In the genomic region with DNA sequence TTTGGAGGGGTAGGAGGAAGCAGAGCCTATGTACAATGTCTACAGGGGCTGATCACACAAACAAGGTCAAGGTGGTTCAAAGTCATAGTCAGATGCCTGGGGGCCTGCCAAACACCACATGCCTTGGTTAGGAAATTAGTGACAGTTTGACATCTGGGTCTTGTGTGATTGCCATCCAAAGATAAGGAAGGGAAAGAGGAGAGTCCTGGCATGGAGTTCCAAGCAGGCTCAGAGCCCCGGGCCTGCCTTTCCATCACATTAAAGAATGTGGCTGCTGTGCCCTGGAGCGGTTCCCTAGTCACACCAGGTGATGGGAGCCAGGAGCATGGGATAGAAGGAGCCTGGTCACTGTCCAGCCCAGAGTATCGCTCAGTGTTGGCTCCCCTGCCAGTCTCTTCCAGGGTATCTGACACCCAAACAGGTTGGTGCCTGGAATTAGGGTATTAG, we compare ENCODE assay signal across 14 cellular contexts. TPM values are rescaled to one million over a fixed set of nuclear protein-coding genes. Genes with fewer than 3 reads are reported as not detected.
A peak's percentile ranks its signal among the peaks of the same experiment; 100 is the strongest.
DNase-seq lines count a peak whose midpoint lies in the region; ATAC-seq and TF ChIP-seq lines count a peak whose summit lies in the region.
"Had no signal": no experiment of that assay in that cellular context is flagged by ENCODE, and none has a peak within 500 bp of the region (broad histone marks: within the 10 kb centered on the region; RNA-seq: fewer than 3 reads in every experiment).

No MANE protein-coding gene starts in this region.

- H3K4me3 ChIP-seq in Loucy (ENCODE audit: low read length, poor library complexity, severe bottlenecking), result no peak overlapping the region
- no peak overlapping the region for H3K4me3 ChIP-seq in neural progenitor cell
- H3K4me3 ChIP-seq: lung, thoracic aorta had no signal

- H3K4me2 ChIP-seq in Loucy (ENCODE audit: low read depth, low read length, poor library complexity, severe bottlenecking) (peak overlapping the region; percentile 49), neural progenitor cell (no peak overlapping the region)

- H3K9ac ChIP-seq in Loucy (ENCODE audit: low read depth, low read length, poor library complexity, severe bottlenecking) (no peak overlapping the region), neural progenitor cell (no peak overlapping the region)

- H3K9me3 ChIP-seq in Loucy (ENCODE audit: insufficient read depth, low read depth, low read length) (no peaks in the 10 kb centered on the region), neural progenitor cell (ENCODE audit: low read depth) (no peaks in the 10 kb centered on the region)
- H3K9me3 ChIP-seq: thoracic aorta had no signal

- no peaks in the 10 kb centered on the region for H3K9me3 Mint-ChIP-seq in activated CD4-positive, alpha-beta T cell treated with anti-CD3 and anti-CD28 coated beads, Interleukin-2, amount 10 ng/mL, durations not matched to agents 7 days and 5 days
- H3K9me3 Mint-ChIP-seq in activated naive CD8-positive, alpha-beta T cell (ENCODE audit: low read depth), result no peaks in the 10 kb centered on the region
- H3K9me3 Mint-ChIP-seq in neural progenitor cell, result no peaks in the 10 kb centered on the region

- CTCF ChIA-PET in activated CD4-positive, alpha-beta T cell treated with anti-CD3 and anti-CD28 coated beads, Interleukin-2, amount 10 ng/mL, durations not matched to agents 7 days and 5 days (lab: Charles Lee), result no interaction called here

- no peaks in the 10 kb centered on the region for H4K20me1 ChIP-seq in Loucy (ENCODE audit: insufficient read depth, low read length, poor library complexity, severe bottlenecking)
- H4K20me1 ChIP-seq in neural progenitor cell (ENCODE audit: low read depth), result no peaks in the 10 kb centered on the region

- TF ChIP-seq CTCF in Loucy (conservative IDR thresholded peaks at IDR 0.05; ENCODE audit: low read length) (no peak), neural progenitor cell (IDR thresholded peaks at IDR 0.05) (no peak)

- DNase-seq in activated CD4-positive, alpha-beta T cell treated with anti-CD3 and anti-CD28 coated beads, Interleukin-2, amount 10 ng/mL, durations not matched to agents 7 days and 5 days, result no peak
- no peak for DNase-seq in activated CD4-positive, alpha-beta T cell treated with anti-CD3 and anti-CD28 coated beads, Interleukin-2, amount 50 U/mL, for 4 hours
- DNase-seq in neural progenitor cell (ENCODE audit: low spot score) (no peak), NCI-H2196 treated with DMSO at 0.1 percent for 48 hours (lab: John Stamatoyannopoulos, UW; ENCODE audit: unreplicated experiment) (no peak)
- DNase-seq: DMS79 treated with DMSO at 0.1 percent for 48 hours, hippocampal formation, posterior cingulate gyrus had no signal

- POLR2A ChIA-PET in activated CD4-positive, alpha-beta T cell treated with anti-CD3 and anti-CD28 coated beads, Interleukin-2, amount 10 ng/mL, durations not matched to agents 7 days and 5 days (lab: Charles Lee), result no interaction called here

- H3K27me3 Mint-ChIP-seq in activated CD4-positive, alpha-beta T cell treated with anti-CD3 and anti-CD28 coated beads, Interleukin-2, amount 10 ng/mL, durations not matched to agents 7 days and 5 days, result no peaks in the 10 kb centered on the region
- no peaks in the 10 kb centered on the region for H3K27me3 Mint-ChIP-seq in activated naive CD8-positive, alpha-beta T cell
- peaks cover 5% of the 10 kb centered on the region for H3K27me3 Mint-ChIP-seq in neural progenitor cell (ENCODE audit: insufficient read depth, low read depth)

- H3K36me3 Mint-ChIP-seq in activated CD4-positive, alpha-beta T cell treated with anti-CD3 and anti-CD28 coated beads, Interleukin-2, amount 10 ng/mL, durations not matched to agents 7 days and 5 days (ENCODE audit: low read depth), result peaks cover 10% of the 10 kb centered on the region
- no peaks in the 10 kb centered on the region for H3K36me3 Mint-ChIP-seq in activated naive CD8-positive, alpha-beta T cell
- H3K36me3 Mint-ChIP-seq in neural progenitor cell, result no peaks in the 10 kb centered on the region

- no peak overlapping the region for H3K27ac ChIP-seq in neural progenitor cell
- H3K27ac ChIP-seq: epithelial cell of prostate, thoracic aorta had no signal

- H3K27me3 ChIP-seq in Loucy (ENCODE audit: insufficient read depth, low read length, poor library complexity, severe bottlenecking) (no peaks in the 10 kb centered on the region), neural progenitor cell (no peaks in the 10 kb centered on the region)

- H3K79me2 ChIP-seq in Loucy (ENCODE audit: insufficient read depth, low read length) (no peaks in the 10 kb centered on the region), neural progenitor cell (ENCODE audit: low read depth) (no peaks in the 10 kb centered on the region)

- H3K36me3 ChIP-seq in Loucy (ENCODE audit: insufficient read depth, low read length), result no peaks in the 10 kb centered on the region
- H3K36me3 ChIP-seq in neural progenitor cell, result no peaks in the 10 kb centered on the region
- H3K36me3 ChIP-seq: thoracic aorta had no signal

- peaks cover 13% of the 10 kb centered on the region for H3K4me1 ChIP-seq in Loucy (ENCODE audit: insufficient read depth, low read length, poor library complexity, severe bottlenecking)
- no peaks in the 10 kb centered on the region for H3K4me1 ChIP-seq in neural progenitor cell

- no peaks in the 10 kb centered on the region for H3K9me2 ChIP-seq in Loucy (replicated peaks; ENCODE audit: low read depth, low read length)

- H3F3A ChIP-seq in Loucy (ENCODE audit: low read depth), result no peaks in the 10 kb centered on the region
- no peaks in the 10 kb centered on the region for H3F3A ChIP-seq in neural progenitor cell (ENCODE audit: low read depth)

- no peak overlapping the region for H3K4me3 Mint-ChIP-seq in activated CD4-positive, alpha-beta T cell treated with anti-CD3 and anti-CD28 coated beads, Interleukin-2, amount 10 ng/mL, durations not matched to agents 7 days and 5 days
- H3K4me3 Mint-ChIP-seq in activated naive CD8-positive, alpha-beta T cell, result peak overlapping the region; percentile 58
- H3K4me3 Mint-ChIP-seq in neural progenitor cell, result no peak overlapping the region

- H2AFZ ChIP-seq in Loucy (ENCODE audit: low read length) (no peak overlapping the region; the same call in 1 of the 2 replicates), neural progenitor cell (replicated peaks) (no peak overlapping the region)

- ATAC-seq in GM18909 (IDR thresholded peaks at IDR 0.05; ENCODE audit: poor library complexity, unreplicated experiment), result no peak
- ATAC-seq in HG03439 (IDR thresholded peaks at IDR 0.05; ENCODE audit: unreplicated experiment), result no peak

- H3K27ac Mint-ChIP-seq in activated CD4-positive, alpha-beta T cell treated with anti-CD3 and anti-CD28 coated beads, Interleukin-2, amount 10 ng/mL, durations not matched to agents 7 days and 5 days, result peak overlapping the region; percentile 58
- peak overlapping the region; percentile 93 for H3K27ac Mint-ChIP-seq in activated naive CD8-positive, alpha-beta T cell
- H3K27ac Mint-ChIP-seq in neural progenitor cell, result peak overlapping the region; percentile 18

- H3K4me1 Mint-ChIP-seq in activated CD4-positive, alpha-beta T cell treated with anti-CD3 and anti-CD28 coated beads, Interleukin-2, amount 10 ng/mL, durations not matched to agents 7 days and 5 days, result peaks cover 40% of the 10 kb centered on the region
- H3K4me1 Mint-ChIP-seq in activated naive CD8-positive, alpha-beta T cell (ENCODE audit: low read depth), result peaks cover 40% of the 10 kb centered on the region
- H3K4me1 Mint-ChIP-seq in neural progenitor cell, result peaks cover 6% of the 10 kb centered on the region

RNA-seq across cellular contexts. Expression of a gene that starts 53.6 kb away (rescaled TPM):
- total RNA-seq in activated CD4-positive, alpha-beta T cell treated with anti-CD3 and anti-CD28 coated beads, Interleukin-2, amount 10 ng/mL, durations not matched to agents 7 days and 5 days, result 1 to 10 TPM; 6.5 to 8.0 TPM
- not detected in 2 replicates for total RNA-seq in neural progenitor cell (ENCODE audit: low replicate concordance)

Comparison
In these comparisons a context has a peak if more than half of its experiments do, and no peak if none do; other contexts are left out.
1. H3K27ac Mint-ChIP-seq: peak in every context shown above with its lines; median percentile 93 in activated naive CD8-positive, alpha-beta T cell; 58 in activated CD4-positive, alpha-beta T cell treated with anti-CD3 and anti-CD28 coated beads, Interleukin-2, amount 10 ng/mL, durations not matched to agents 7 days and 5 days; 18 in neural progenitor cell.